1 cellular context compared by ENCODE assay signal in genomic region chr10:11677480-11677879, GRCh38.
A peak's percentile ranks its signal among the peaks of the same experiment; 100 is the strongest.
TF ChIP-seq lines count a peak whose summit lies in the region.

No MANE protein-coding gene starts in this region.

TF ChIP-seq in GM12878, 131 proteins besides CTCF, POLR2A, EP300 and RAD21 (continued from another document):
- TF ChIP-seq POLR2AphosphoS5 (IDR thresholded peaks at IDR 0.05; ENCODE audit: low read length) (no peak), JUNB (IDR thresholded peaks at IDR 0.05) (0 out of 2 replicates have a peak, but pooled peaks have one; percentile 20), SKIL (IDR thresholded peaks at IDR 0.05; ENCODE audit: low read depth, poor library complexity, severe bottlenecking) (no peak), TAF1 (IDR thresholded peaks at IDR 0.05; ENCODE audit: borderline replicate concordance, low read depth, low read length) (no peak)
